Comparison of ENCODE assay signal across 1 cellular context in genomic region chr12:52522346-52523011, GRCh38.
TF ChIP-seq lines count a peak whose summit lies in the region.

No MANE protein-coding gene starts in this region.

TF ChIP-seq in HEK293, 187 proteins besides CTCF, POLR2A, EP300 and RAD21 (continued from another document):
- TF ChIP-seq PRDM6 (tag by site-specific recombination; IDR thresholded peaks at IDR 0.05) (no peak), ZNF211 (tag by site-specific recombination; IDR thresholded peaks at IDR 0.05; ENCODE audit: low read depth) (no peak), HOXC10 (CRISPR knock-in tag; IDR thresholded peaks at IDR 0.05) (no peak)
